Comparison of ENCODE assay signal across 1 cellular context in genomic region chr17:29293890-29294579, GRCh38.
A peak's percentile ranks its signal among the peaks of the same experiment; 100 is the strongest.
TF ChIP-seq lines count a peak whose summit lies in the region.

NUFIP2 (minus strand) TSS chr17:29294148; CDS start chr17:29294059, 89 bp downstream.

TF ChIP-seq in K562, 482 proteins besides CTCF, POLR2A, EP300 and RAD21 (continued from another document and continues in another):
- TF ChIP-seq SAP30 (IDR thresholded peaks at IDR 0.05; ENCODE audit: borderline replicate concordance, insufficient read depth, low read depth, low read length, poor library complexity, severe bottlenecking) = no peak
- TF ChIP-seq PHF21A (IDR thresholded peaks at IDR 0.05; ENCODE audit: borderline replicate concordance, low read depth) = no peak
- 0 out of 2 replicates have a peak, but pooled peaks have one; percentile 43 for TF ChIP-seq ZNF12 (CRISPR knock-in tag; IDR thresholded peaks at IDR 0.05)
- TF ChIP-seq TAF1 (IDR thresholded peaks at IDR 0.05; ENCODE audit: control insufficient read depth, extremely low read depth, insufficient read depth, low read length, severe bottlenecking) = peak; percentile 99
- no peak for TF ChIP-seq MEF2A (IDR thresholded peaks at IDR 0.05; ENCODE audit: control insufficient read depth, low read depth, low read length)
- no peak for TF ChIP-seq LEF1 (IDR thresholded peaks at IDR 0.05)
- TF ChIP-seq HES1 (IDR thresholded peaks at IDR 0.05; ENCODE audit: low read depth) = no peak
- TF ChIP-seq ZNF232 (CRISPR knock-in tag; IDR thresholded peaks at IDR 0.05) = no peak
- TF ChIP-seq LCOR (CRISPR knock-in tag; IDR thresholded peaks at IDR 0.05) = no peak
- no peak; the same call in 1 of the 2 replicates for TF ChIP-seq ETV5 (CRISPR knock-in tag; IDR thresholded peaks at IDR 0.05; ENCODE audit: low read depth)
- no peak; the same call in 1 of the 2 replicates for TF ChIP-seq ZNF239 (CRISPR knock-in tag; IDR thresholded peaks at IDR 0.05)
- peak; percentile 75 for TF ChIP-seq NBN (IDR thresholded peaks at IDR 0.05; ENCODE audit: low read depth)
- TF ChIP-seq PHF8 (IDR thresholded peaks at IDR 0.05; ENCODE audit: borderline replicate concordance, low read length) = peak; percentile 87
- peak; percentile 55; the same call in 1 of the 2 replicates for TF ChIP-seq FOXM1 (IDR thresholded peaks at IDR 0.05; ENCODE audit: low read depth)
- TF ChIP-seq FOXM1 (CRISPR knock-in tag; IDR thresholded peaks at IDR 0.05; ENCODE audit: low read depth) = no peak
- 0 out of 2 replicates have a peak, but pooled peaks have one; percentile 24 for TF ChIP-seq ZFP1 (CRISPR knock-in tag; IDR thresholded peaks at IDR 0.05)
- no peak for TF ChIP-seq RFX7 (CRISPR knock-in tag; IDR thresholded peaks at IDR 0.05)
- no peak for TF ChIP-seq HMGXB4 (CRISPR knock-in tag; IDR thresholded peaks at IDR 0.05)
- 0 out of 2 replicates have a peak, but pooled peaks have one; percentile 56 for TF ChIP-seq CGGBP1 (CRISPR knock-in tag; IDR thresholded peaks at IDR 0.05)
- no peak for TF ChIP-seq ESRRB (CRISPR knock-in tag; IDR thresholded peaks at IDR 0.05; ENCODE audit: borderline replicate concordance)
- 0 out of 4 replicates have a peak, but pooled peaks of 1 of the 2 experiments have one; percentile 37 for TF ChIP-seq SRF (CRISPR knock-in tag; IDR thresholded peaks at IDR 0.05)
- no peak for TF ChIP-seq CBFA2T2 (conservative IDR thresholded peaks at IDR 0.05)
- TF ChIP-seq ZBTB17 (CRISPR knock-in tag; IDR thresholded peaks at IDR 0.05) = peak; percentile 61
- TF ChIP-seq MITF (IDR thresholded peaks at IDR 0.05) = no peak
- TF ChIP-seq USF2 (CRISPR knock-in tag; IDR thresholded peaks at IDR 0.05) = no peak
- TF ChIP-seq XRCC5 (IDR thresholded peaks at IDR 0.05; ENCODE audit: low read depth, low read length) = 0 out of 2 replicates have a peak, but pooled peaks have one; percentile 9
- no peak for TF ChIP-seq BDP1 (IDR thresholded peaks at IDR 0.05; ENCODE audit: insufficient read depth, insufficient read length)
- TF ChIP-seq NFE2L1 (tag; IDR thresholded peaks at IDR 0.05; ENCODE audit: borderline replicate concordance, low read depth) = no peak
- TF ChIP-seq RB1 (IDR thresholded peaks at IDR 0.05; ENCODE audit: low read depth) = no peak
- peak; percentile 90 for TF ChIP-seq PML (IDR thresholded peaks at IDR 0.05; ENCODE audit: low read length)
- peak in 1 of 2 experiments; percentile 48; a peak in 1 of 4 replicates for TF ChIP-seq RCOR1 (IDR thresholded peaks at IDR 0.05; ENCODE audit: borderline replicate concordance in 1 of 2, low read depth in 2 of 2, low read length in 2 of 2)
- TF ChIP-seq FOXJ3 (CRISPR knock-in tag; IDR thresholded peaks at IDR 0.05) = no peak
- TF ChIP-seq ZNF311 (CRISPR knock-in tag; IDR thresholded peaks at IDR 0.05) = peak; percentile 45; the same call in 1 of the 2 replicates
- TF ChIP-seq ZNF449 (CRISPR knock-in tag; IDR thresholded peaks at IDR 0.05) = no peak
- TF ChIP-seq RBM34 (IDR thresholded peaks at IDR 0.05; ENCODE audit: borderline replicate concordance, insufficient read depth, low read length) = no peak
- no peak for TF ChIP-seq CHD4 (IDR thresholded peaks at IDR 0.05; ENCODE audit: insufficient read depth, insufficient replicate concordance, low read depth, low read length, poor library complexity, severe bottlenecking)
- TF ChIP-seq ZNF589 (CRISPR knock-in tag; IDR thresholded peaks at IDR 0.05; ENCODE audit: low read depth) = 0 out of 2 replicates have a peak, but pooled peaks have one; percentile 72
- no peak for TF ChIP-seq ARID3A (IDR thresholded peaks at IDR 0.05; ENCODE audit: borderline replicate concordance, low read depth, low read length)
- TF ChIP-seq ZBTB1 (CRISPR knock-in tag; IDR thresholded peaks at IDR 0.05; ENCODE audit: borderline replicate concordance, low read depth) = no peak
- TF ChIP-seq SLC30A9 (CRISPR knock-in tag; IDR thresholded peaks at IDR 0.05) = no peak
- TF ChIP-seq U2AF2 (optimal IDR thresholded peaks at IDR 0.05; ENCODE audit: low read depth, low read length) = no peak
- TF ChIP-seq NR4A1 (CRISPR knock-in tag; IDR thresholded peaks at IDR 0.05) = no peak
- TF ChIP-seq NR4A1 (tag; IDR thresholded peaks at IDR 0.05) = peak; percentile 42; the same call in 1 of the 2 replicates
- 0 out of 2 replicates have a peak, but pooled peaks have one; percentile 23 for TF ChIP-seq TRIM28 (IDR thresholded peaks at IDR 0.05)
- no peak for TF ChIP-seq ZNF280B (CRISPR knock-in tag; IDR thresholded peaks at IDR 0.05)
- no peak for TF ChIP-seq TEAD2 (tag; IDR thresholded peaks at IDR 0.05)
- TF ChIP-seq EHMT2 (IDR thresholded peaks at IDR 0.05) = no peak
- peak; percentile 21; the same call in 1 of the 2 replicates for TF ChIP-seq JUN (IDR thresholded peaks at IDR 0.05; ENCODE audit: borderline replicate concordance, low read depth, low read length)
- no peak for TF ChIP-seq JUN (CRISPR knock-in tag; IDR thresholded peaks at IDR 0.05; ENCODE audit: borderline replicate concordance)
- peak; percentile 2; the same call in 1 of the 2 replicates for TF ChIP-seq GTF2A2 (tag; IDR thresholded peaks at IDR 0.05)
- no peak for TF ChIP-seq TGIF2 (CRISPR knock-in tag; IDR thresholded peaks at IDR 0.05)
- TF ChIP-seq RFX5 (IDR thresholded peaks at IDR 0.05; ENCODE audit: low read depth, low read length) = no peak
- no peak for TF ChIP-seq JUNB (CRISPR knock-in tag; conservative IDR thresholded peaks at IDR 0.05)
- TF ChIP-seq EGR1 (conservative IDR thresholded peaks at IDR 0.05) = no peak
- no peak for TF ChIP-seq KDM1A (IDR thresholded peaks at IDR 0.05)
- TF ChIP-seq ZNF384 (IDR thresholded peaks at IDR 0.05; ENCODE audit: low read depth, low read length) = peak; percentile 34; the same call in 1 of the 2 replicates
- TF ChIP-seq KDM4B (IDR thresholded peaks at IDR 0.05; ENCODE audit: borderline replicate concordance in 2 of 2, low read depth in 1 of 2) = peak in 1 of 2 experiments; percentile 75; a peak in 1 of 4 replicates
- 0 out of 4 replicates have a peak, but pooled peaks have one; percentile 18 to 21 for TF ChIP-seq FOXK2 (conservative IDR thresholded peaks at IDR 0.05 in 1 of 2, IDR thresholded peaks at IDR 0.05 in 1 of 2; ENCODE audit: low read depth in 2 of 2)
- no peak for TF ChIP-seq ZNF165 (CRISPR knock-in tag; IDR thresholded peaks at IDR 0.05; ENCODE audit: borderline replicate concordance)
- peak; percentile 100 for TF ChIP-seq KDM5B (IDR thresholded peaks at IDR 0.05; ENCODE audit: insufficient replicate concordance, low read depth, low read length)
- TF ChIP-seq RBBP5 (IDR thresholded peaks at IDR 0.05; ENCODE audit: borderline replicate concordance, insufficient read depth, low read length, poor library complexity, severe bottlenecking) = peak; percentile 22
- TF ChIP-seq HDAC3 (IDR thresholded peaks at IDR 0.05; ENCODE audit: borderline replicate concordance, partially characterized antibody) = no peak
- no peak for TF ChIP-seq ZNF324 (CRISPR knock-in tag; IDR thresholded peaks at IDR 0.05)
- peak; percentile 84 for TF ChIP-seq SMAD1 (IDR thresholded peaks at IDR 0.05; ENCODE audit: low read depth, low read length, partially characterized antibody)
- TF ChIP-seq SIN3A (IDR thresholded peaks at IDR 0.05; ENCODE audit: borderline replicate concordance in 2 of 2, control insufficient read depth in 1 of 2, low read depth in 2 of 2, low read length in 2 of 2) = peak; percentile 33 to 60; a peak in 1 of 4 replicates
- TF ChIP-seq ZKSCAN1 (IDR thresholded peaks at IDR 0.05; ENCODE audit: low read depth, low read length) = no peak
- no peak for TF ChIP-seq ZNF583 (CRISPR knock-in tag; IDR thresholded peaks at IDR 0.05)
- TF ChIP-seq U2AF1 (optimal IDR thresholded peaks at IDR 0.05; ENCODE audit: low read depth, low read length) = no peak
- no peak for TF ChIP-seq CTCFL (IDR thresholded peaks at IDR 0.05; ENCODE audit: borderline replicate concordance, insufficient read depth, low read depth, low read length, poor library complexity, severe bottlenecking)
